In genomic region chr12:69821032-69821431, GRCh38 we compare ENCODE assay signal across 3 cellular contexts.
A peak's percentile ranks its signal among the peaks of the same experiment; 100 is the strongest.
TF ChIP-seq lines count a peak whose summit lies in the region.

No MANE protein-coding gene starts in this region.

TF ChIP-seq in SK-N-SH, 30 proteins besides CTCF, POLR2A, EP300 and RAD21:
- TF ChIP-seq RXRA (IDR thresholded peaks at IDR 0.05; ENCODE audit: borderline replicate concordance, low read depth), result no peak
- TF ChIP-seq TCF12 (IDR thresholded peaks at IDR 0.05), result no peak
- no peak for TF ChIP-seq GATA2 (CRISPR knock-in tag; IDR thresholded peaks at IDR 0.05)
- TF ChIP-seq ZBTB33 (IDR thresholded peaks at IDR 0.05; ENCODE audit: borderline replicate concordance, low read depth), result no peak
- TF ChIP-seq PBX3 (IDR thresholded peaks at IDR 0.05), result no peak
- no peak for TF ChIP-seq NRF1 (IDR thresholded peaks at IDR 0.05; ENCODE audit: low read depth, low read length)
- TF ChIP-seq FOXJ3 (CRISPR knock-in tag; IDR thresholded peaks at IDR 0.05), result no peak
- no peak for TF ChIP-seq MEF2A (IDR thresholded peaks at IDR 0.05; ENCODE audit: borderline replicate concordance, low read depth)
TF ChIP-seq in SK-N-SH: peak in this region for 0.

TF ChIP-seq in SK-N-SH treated with all-trans-retinoic acid at 6 μM for 48 hours, 23 proteins besides CTCF, POLR2A, EP300 and RAD21:
- TF ChIP-seq PATZ1 (CRISPR knock-in tag; IDR thresholded peaks at IDR 0.05; ENCODE audit: borderline replicate concordance), result no peak

TF ChIP-seq in K562, 482 proteins besides CTCF, POLR2A, EP300 and RAD21:
- TF ChIP-seq KDM1A (IDR thresholded peaks at IDR 0.05) (peak in 1 of 2 experiments; percentile 65; a peak in 1 of 4 replicates), XRCC3 (IDR thresholded peaks at IDR 0.05) (no peak), FOXA3 (CRISPR knock-in tag; conservative IDR thresholded peaks at IDR 0.05 in 1 of 2, IDR thresholded peaks at IDR 0.05 in 1 of 2) (0 out of 4 replicates have a peak, but pooled peaks of 1 of the 2 experiments have one; percentile 8)
